ENCODE assay signal across 11 cellular contexts in genomic region chr11:123188508-123189165, GRCh38. TPM values are rescaled to one million over a fixed set of nuclear protein-coding genes. Genes with fewer than 3 reads are reported as not detected.
A peak's percentile ranks its signal among the peaks of the same experiment; 100 is the strongest.
DNase-seq lines count a peak whose midpoint lies in the region; ATAC-seq lines count a peak whose summit lies in the region.
"Had no signal": no experiment of that assay in that cellular context is flagged by ENCODE, and none has a peak within 500 bp of the region (broad histone marks: within the 10 kb centered on the region; RNA-seq: fewer than 3 reads in every experiment).

No MANE protein-coding gene starts in this region.

- peaks cover 24% of the 10 kb centered on the region for H3K4me1 Mint-ChIP-seq in activated naive CD8-positive, alpha-beta T cell treated with anti-CD3 and anti-CD28 coated beads, Interleukin-2, amount 10 ng/mL, durations not matched to agents 7 days and 5 days
- peaks cover 7% of the 10 kb centered on the region for H3K4me1 Mint-ChIP-seq in activated naive CD8-positive, alpha-beta T cell treated with anti-CD3 and anti-CD28 coated beads, Interleukin-2, amount 50 U/mL, for 24 hours

- H3K36me3 Mint-ChIP-seq in activated naive CD8-positive, alpha-beta T cell treated with anti-CD3 and anti-CD28 coated beads, Interleukin-2, amount 10 ng/mL, durations not matched to agents 7 days and 5 days = no peaks in the 10 kb centered on the region
- H3K36me3 Mint-ChIP-seq in activated naive CD8-positive, alpha-beta T cell treated with anti-CD3 and anti-CD28 coated beads, Interleukin-2, amount 50 U/mL, for 24 hours (ENCODE audit: low read depth) = no peaks in the 10 kb centered on the region
- H3K36me3 Mint-ChIP-seq: stimulated activated effector memory CD8-positive, alpha-beta T cell treated with anti-CD3 and anti-CD28 coated beads, Interleukin-12 subunit alpha, Interleukin-12 subunit beta, amount 100 ng/mL, for 72 hours had no signal

- no peak overlapping the region for H3K4me3 ChIP-seq in HAP-1
- H3K4me3 ChIP-seq: BLaER1 had no signal

- peaks cover 78% of the 10 kb centered on the region for H3K27me3 Mint-ChIP-seq in activated naive CD8-positive, alpha-beta T cell treated with anti-CD3 and anti-CD28 coated beads, Interleukin-2, amount 10 ng/mL, durations not matched to agents 7 days and 5 days
- peaks cover 59% of the 10 kb centered on the region for H3K27me3 Mint-ChIP-seq in activated naive CD8-positive, alpha-beta T cell treated with anti-CD3 and anti-CD28 coated beads, Interleukin-2, amount 50 U/mL, for 24 hours

- H3K27ac Mint-ChIP-seq in activated naive CD8-positive, alpha-beta T cell treated with anti-CD3 and anti-CD28 coated beads, Interleukin-2, amount 10 ng/mL, durations not matched to agents 7 days and 5 days = peak overlapping the region; percentile 24
- no peak overlapping the region for H3K27ac Mint-ChIP-seq in activated naive CD8-positive, alpha-beta T cell treated with anti-CD3 and anti-CD28 coated beads, Interleukin-2, amount 50 U/mL, for 24 hours
- H3K27ac Mint-ChIP-seq: stimulated activated effector memory CD8-positive, alpha-beta T cell treated with anti-CD3 and anti-CD28 coated beads, Interleukin-12 subunit alpha, Interleukin-12 subunit beta, amount 100 ng/mL, for 72 hours had no signal

- peaks cover 3% of the 10 kb centered on the region for H3K9me3 Mint-ChIP-seq in activated naive CD8-positive, alpha-beta T cell treated with anti-CD3 and anti-CD28 coated beads, Interleukin-2, amount 10 ng/mL, durations not matched to agents 7 days and 5 days
- no peaks in the 10 kb centered on the region for H3K9me3 Mint-ChIP-seq in activated naive CD8-positive, alpha-beta T cell treated with anti-CD3 and anti-CD28 coated beads, Interleukin-2, amount 50 U/mL, for 24 hours
- H3K9me3 Mint-ChIP-seq: stimulated activated effector memory CD8-positive, alpha-beta T cell treated with anti-CD3 and anti-CD28 coated beads, Interleukin-12 subunit alpha, Interleukin-12 subunit beta, amount 100 ng/mL, for 72 hours had no signal

- no peak for ATAC-seq in activated naive CD8-positive, alpha-beta T cell treated with anti-CD3 and anti-CD28 coated beads, Interleukin-2, amount 10 ng/mL, durations not matched to agents 7 days and 5 days (ENCODE audit: low read depth)
- no peak for ATAC-seq in activated naive CD8-positive, alpha-beta T cell treated with anti-CD3 and anti-CD28 coated beads, Interleukin-2, amount 50 U/mL, for 24 hours
- no peak for ATAC-seq in HG02938 (IDR thresholded peaks at IDR 0.05; ENCODE audit: unreplicated experiment)
- ATAC-seq: stimulated activated effector memory CD8-positive, alpha-beta T cell treated with anti-CD3 and anti-CD28 coated beads, Interleukin-12 subunit alpha, Interleukin-12 subunit beta, amount 100 ng/mL, for 72 hours had no signal

- H3K36me3 ChIP-seq in HAP-1 (replicated peaks) = no peaks in the 10 kb centered on the region
- H3K36me3 ChIP-seq: BLaER1 had no signal

- DNase-seq in activated naive CD8-positive, alpha-beta T cell treated with anti-CD3 and anti-CD28 coated beads, Interleukin-2, amount 10 ng/mL, durations not matched to agents 7 days and 5 days = no peak
- no peak for DNase-seq in activated naive CD8-positive, alpha-beta T cell treated with anti-CD3 and anti-CD28 coated beads, Interleukin-2, amount 50 U/mL, for 24 hours
- DNase-seq in epidermal melanocyte (ENCODE audit: insufficient read length, low spot score) (peak; percentile 41), midbrain (lab: John Stamatoyannopoulos, UW) (peak; percentile 38), HAP-1 (ENCODE audit: low spot score in 2 of 2) (no peak), D341Med (ENCODE audit: low spot score) (no peak)
- DNase-seq in activated CD8-positive, alpha-beta memory T cell treated with anti-CD3 and anti-CD28 coated beads, Interleukin-2, amount 50 U/mL, for 4 hours = no peak
- DNase-seq: NCI-H226 had no signal

- peaks cover 11% of the 10 kb centered on the region for H3K27me3 ChIP-seq in HAP-1 (ENCODE audit: low read depth)

- H3K4me1 ChIP-seq in HAP-1 = no peaks in the 10 kb centered on the region

- in situ Hi-C loops in HAP-1 (cut with MboI; ENCODE audit: low sequenced_read_pairs) = no loop called here

- no peaks in the 10 kb centered on the region for H3K9me3 ChIP-seq in HAP-1
- H3K9me3 ChIP-seq: BLaER1 had no signal

- POLR2A ChIA-PET in activated naive CD8-positive, alpha-beta T cell treated with anti-CD3 and anti-CD28 coated beads, Interleukin-2, amount 10 ng/mL, durations not matched to agents 7 days and 5 days (lab: Charles Lee) = no interaction called here

- H3K4me3 Mint-ChIP-seq in activated naive CD8-positive, alpha-beta T cell treated with anti-CD3 and anti-CD28 coated beads, Interleukin-2, amount 10 ng/mL, durations not matched to agents 7 days and 5 days = no peak overlapping the region
- H3K4me3 Mint-ChIP-seq in activated naive CD8-positive, alpha-beta T cell treated with anti-CD3 and anti-CD28 coated beads, Interleukin-2, amount 50 U/mL, for 24 hours = no peak overlapping the region
- H3K4me3 Mint-ChIP-seq: stimulated activated effector memory CD8-positive, alpha-beta T cell treated with anti-CD3 and anti-CD28 coated beads, Interleukin-12 subunit alpha, Interleukin-12 subunit beta, amount 100 ng/mL, for 72 hours had no signal

RNA-seq across cellular contexts. Expression of gene CLMP, which starts 6.4 kb away (rescaled TPM):
- under 1 TPM; 0.25 to 0.31 TPM for total RNA-seq in activated naive CD8-positive, alpha-beta T cell treated with anti-CD3 and anti-CD28 coated beads, Interleukin-2, amount 10 ng/mL, durations not matched to agents 7 days and 5 days

Comparison
In these comparisons a context has a peak if more than half of its experiments do, and no peak if none do; other contexts are left out.
1. DNase-seq: peak in epidermal melanocyte (single experiment) and midbrain (single experiment); none in activated naive CD8-positive, alpha-beta T cell treated with anti-CD3 and anti-CD28 coated beads, Interleukin-2, amount 10 ng/mL, durations not matched to agents 7 days and 5 days (single experiment), activated naive CD8-positive, alpha-beta T cell treated with anti-CD3 and anti-CD28 coated beads, Interleukin-2, amount 50 U/mL, for 24 hours (single experiment), HAP-1 (0 of 2), activated CD8-positive, alpha-beta memory T cell treated with anti-CD3 and anti-CD28 coated beads, Interleukin-2, amount 50 U/mL, for 4 hours (single experiment) and D341Med (single experiment).